ENCODE assay signal across 10 cellular contexts in genomic region chr6:125346926-125347563, GRCh38. TPM values are rescaled to one million over a fixed set of nuclear protein-coding genes. Genes with fewer than 3 reads are reported as not detected.
DNase-seq lines count a peak whose midpoint lies in the region; ATAC-seq and TF ChIP-seq lines count a peak whose summit lies in the region.
"Had no signal": no experiment of that assay in that cellular context is flagged by ENCODE, and none has a peak within 500 bp of the region (broad histone marks: within the 10 kb centered on the region; RNA-seq: fewer than 3 reads in every experiment).

No MANE protein-coding gene starts in this region.

- peak overlapping the region in 2 of 4 donors; percentile 7 to 11 for H3K4me3 ChIP-seq in esophagus muscularis mucosa

- no peaks in the 10 kb centered on the region for H3K9me3 ChIP-seq in esophagus muscularis mucosa

- WGBS in esophagus muscularis mucosa = 77% methylated on average over 11 of the region's 11 CpGs

- H3K27ac ChIP-seq in layer of hippocampus (ENCODE audit: low read depth, low read length) (peak overlapping the region; percentile 24), esophagus muscularis mucosa (replicated peaks in 1 of 4) (no peak overlapping the region)

- no peaks in the 10 kb centered on the region for H3K4me1 ChIP-seq in esophagus muscularis mucosa

- no peak for TF ChIP-seq POLR2A in esophagus muscularis mucosa (IDR thresholded peaks at IDR 0.05; ENCODE audit: low read depth)

- no peaks in the 10 kb centered on the region for H3K36me3 ChIP-seq in esophagus muscularis mucosa

- H3K27me3 ChIP-seq in layer of hippocampus (ENCODE audit: control insufficient read depth, insufficient read depth, low read length) = no peaks in the 10 kb centered on the region
- no peaks in the 10 kb centered on the region for H3K27me3 ChIP-seq in esophagus muscularis mucosa

- intact Hi-C loops in esophagus muscularis mucosa (cut with DNase I) = no loop called here

- DNase-seq in EL = no peak
- no peak for DNase-seq in esophagus muscularis mucosa (ENCODE audit: extremely low spot score)
- no peak for DNase-seq in DMS153 treated with DMSO at 0.1 percent for 48 hours (lab: John Stamatoyannopoulos, UW; ENCODE audit: unreplicated experiment)
- DNase-seq in medulla oblongata (ENCODE audit: extremely low spot score) = no peak
- DNase-seq: cortex of kidney, PC-3 had no signal

- no peak for TF ChIP-seq CTCF in esophagus muscularis mucosa (IDR thresholded peaks at IDR 0.05)

- no peak for TF ChIP-seq EP300 in esophagus muscularis mucosa (IDR thresholded peaks at IDR 0.05)

- ATAC-seq in GM18519 (IDR thresholded peaks at IDR 0.05; ENCODE audit: low FRiP score, unreplicated experiment) (peak; percentile 77), GM21717 (IDR thresholded peaks at IDR 0.05; ENCODE audit: unreplicated experiment) (peak; percentile 91), HG03432 (IDR thresholded peaks at IDR 0.05; ENCODE audit: unreplicated experiment) (peak; percentile 86)
- ATAC-seq: PC-3 had no signal

RNA-seq across cellular contexts. Expression of gene HDDC2, which starts 45.3 kb away (rescaled TPM):
- total RNA-seq in esophagus muscularis mucosa = 10 to 100 TPM; 29.6 to 47.7 (median 38.4) TPM
